In the genomic region with DNA sequence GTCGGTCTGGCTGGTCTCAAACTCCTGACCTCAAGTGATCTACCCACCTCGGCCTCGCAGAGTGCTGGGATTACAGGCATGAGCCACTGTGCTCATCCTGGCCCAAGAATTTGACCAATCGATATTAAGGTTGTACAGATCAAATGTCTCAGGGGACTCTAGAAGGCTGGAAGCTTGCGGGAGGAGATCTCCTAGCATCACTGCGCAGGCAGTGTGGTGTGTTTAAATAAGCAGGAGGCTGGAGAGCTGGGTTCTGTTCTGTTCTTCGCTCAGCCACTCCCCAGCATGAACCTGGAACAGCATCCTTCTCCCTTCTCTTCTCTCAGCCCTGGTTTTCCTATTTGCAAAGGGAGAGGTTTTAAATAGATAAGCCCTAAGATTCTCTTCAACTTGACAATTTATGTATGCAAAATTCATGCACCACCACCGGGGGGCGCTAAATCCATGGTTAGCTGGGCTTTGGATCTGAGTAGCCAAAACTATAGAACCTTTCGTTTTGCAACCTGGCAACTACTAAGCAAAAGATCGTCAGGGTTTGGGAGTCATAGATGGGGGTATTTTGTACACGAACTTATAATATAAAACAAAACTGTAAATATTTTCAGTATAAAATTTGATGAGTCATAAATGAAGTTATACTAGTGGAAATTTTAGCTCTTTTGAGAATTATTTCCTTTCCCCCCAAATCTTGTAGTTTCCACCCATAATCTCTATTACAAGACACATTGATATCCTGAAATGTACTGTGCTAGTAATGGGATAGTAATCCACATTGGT, we compare ENCODE assay signal across 8 cellular contexts.
A peak's percentile ranks its signal among the peaks of the same experiment; 100 is the strongest.
DNase-seq lines count a peak whose midpoint lies in the region; ATAC-seq, FAIRE-seq and TF ChIP-seq lines count a peak whose summit lies in the region.

No MANE protein-coding gene starts in this region.

- TF ChIP-seq POLR2A in esophagus muscularis mucosa (IDR thresholded peaks at IDR 0.05; ENCODE audit: low read depth) = no peak

- FAIRE-seq in G401.6 (lab: Jason Lieb, UNC) (peak; percentile 83), HTR-8/SVneo (lab: Jason Lieb, UNC) (peak; percentile 38)

- no peak overlapping the region for H3K27ac ChIP-seq in esophagus muscularis mucosa (replicated peaks in 1 of 4)
- no peak overlapping the region for H3K27ac ChIP-seq in naive thymus-derived CD4-positive, alpha-beta T cell (ENCODE audit: low read depth, low read length)

- TF ChIP-seq EP300 in esophagus muscularis mucosa (IDR thresholded peaks at IDR 0.05) = no peak

- H3K9me3 Mint-ChIP-seq in naive thymus-derived CD4-positive, alpha-beta T cell = no peaks in the 10 kb centered on the region

- ATAC-seq in naive thymus-derived CD4-positive, alpha-beta T cell = peak; percentile 80
- ATAC-seq in GM19467 (IDR thresholded peaks at IDR 0.05; ENCODE audit: unreplicated experiment) = no peak

- H3K27me3 ChIP-seq in esophagus muscularis mucosa = no peaks in the 10 kb centered on the region
- no peaks in the 10 kb centered on the region for H3K27me3 ChIP-seq in naive thymus-derived CD4-positive, alpha-beta T cell (ENCODE audit: control insufficient read depth in 2 of 2, insufficient read depth in 2 of 2, low read length in 2 of 2)

- H3K27me3 Mint-ChIP-seq in naive thymus-derived CD4-positive, alpha-beta T cell = no peaks in the 10 kb centered on the region

- H3K4me3 Mint-ChIP-seq in naive thymus-derived CD4-positive, alpha-beta T cell = peak overlapping the region in 9 of 10 donors; percentile 25 to 71 (median 62)

- peak; percentile 64 for DNase-seq in HTR-8/SVneo (ENCODE audit: insufficient read length, low spot score)
- peak; percentile 41 for DNase-seq in OCI-M2 (lab: John Stamatoyannopoulos, UW; ENCODE audit: unreplicated experiment)
- peak; percentile 86 for DNase-seq in activated T-cell treated with anti-CD3 and anti-CD28 coated beads for 4 hours
- no peak for DNase-seq in esophagus muscularis mucosa (ENCODE audit: extremely low spot score)
- DNase-seq in naive thymus-derived CD4-positive, alpha-beta T cell = peak; percentile 53 to 83 (median 72)
- peak; percentile 81 for DNase-seq in stimulated activated CD8-positive, alpha-beta memory T cell treated with anti-CD3 and anti-CD28 coated beads, Interleukin-7, amount 100 ng/mL, for 24 hours (ENCODE audit: low read depth)

- peak overlapping the region in 1 of 9 donors; percentile 0 for H3K27ac Mint-ChIP-seq in naive thymus-derived CD4-positive, alpha-beta T cell

- peak; percentile 70 to 82 (median 73) for TF ChIP-seq CTCF in esophagus muscularis mucosa (IDR thresholded peaks at IDR 0.05)

- H3K4me1 Mint-ChIP-seq in naive thymus-derived CD4-positive, alpha-beta T cell = peaks cover 5 to 11% (median 7%) of the 10 kb centered on the region in 7 donors

- peaks cover 0 to 13% (median 7%) of the 10 kb centered on the region in 5 donors for H3K36me3 Mint-ChIP-seq in naive thymus-derived CD4-positive, alpha-beta T cell

- intact Hi-C loops in esophagus muscularis mucosa (cut with DNase I) = loop anchor here (2.0 to 5.0 kb wide), 2 partner anchors 153 to 604 kb away; no protein-coding TSS in a partner anchor
- intact Hi-C loops in naive thymus-derived CD4-positive, alpha-beta T cell (cut with micrococcal nuclease) = loop anchor here (1.0 to 2.0 kb wide), 7 partner anchors 59 to 806 kb away; partner anchors contain the start of gene SLC16A14 (in 1 of the 2)

- CTCF ChIA-PET in naive thymus-derived CD4-positive, alpha-beta T cell (lab: Charles Lee) = interaction anchor here (0.5 to 2.9 kb wide), 6 partner anchors 12 to 1746 kb away, joined by 3 to 16 read pairs (median 4); no protein-coding TSS in a partner anchor

- peaks cover 0 to 6% (median 3%) of the 10 kb centered on the region in 4 donors for H3K4me1 ChIP-seq in esophagus muscularis mucosa
- H3K4me1 ChIP-seq in naive thymus-derived CD4-positive, alpha-beta T cell (ENCODE audit: control insufficient read depth in 2 of 2, insufficient read depth in 2 of 2, low read length in 2 of 2) = no peaks in the 10 kb centered on the region

- H3K9me3 ChIP-seq in esophagus muscularis mucosa = no peaks in the 10 kb centered on the region
- H3K9me3 ChIP-seq in naive thymus-derived CD4-positive, alpha-beta T cell (ENCODE audit: control insufficient read depth in 2 of 3, low read length in 3 of 3) = no peaks in the 10 kb centered on the region

- H3K4me3 ChIP-seq in esophagus muscularis mucosa = peak overlapping the region in 2 of 4 donors; percentile 16 to 39
- no peak overlapping the region for H3K4me3 ChIP-seq in naive thymus-derived CD4-positive, alpha-beta T cell (ENCODE audit: low read length)

- peaks cover 0 to 4% (median 2%) of the 10 kb centered on the region in 4 donors for H3K36me3 ChIP-seq in esophagus muscularis mucosa
- no peaks in the 10 kb centered on the region for H3K36me3 ChIP-seq in naive thymus-derived CD4-positive, alpha-beta T cell (ENCODE audit: control insufficient read depth in 2 of 3, insufficient read depth in 3 of 3, low read length in 3 of 3)

- 50% methylated on average over 12 of the region's 12 CpGs for WGBS in esophagus muscularis mucosa

- POLR2A ChIA-PET in naive thymus-derived CD4-positive, alpha-beta T cell (lab: Charles Lee) = interaction anchor here (0.6 kb wide), 2 partner anchors 34 to 526 kb away, joined by 3 read pairs; no protein-coding TSS in a partner anchor
